21 cellular contexts compared by ENCODE assay signal in the genomic region with DNA sequence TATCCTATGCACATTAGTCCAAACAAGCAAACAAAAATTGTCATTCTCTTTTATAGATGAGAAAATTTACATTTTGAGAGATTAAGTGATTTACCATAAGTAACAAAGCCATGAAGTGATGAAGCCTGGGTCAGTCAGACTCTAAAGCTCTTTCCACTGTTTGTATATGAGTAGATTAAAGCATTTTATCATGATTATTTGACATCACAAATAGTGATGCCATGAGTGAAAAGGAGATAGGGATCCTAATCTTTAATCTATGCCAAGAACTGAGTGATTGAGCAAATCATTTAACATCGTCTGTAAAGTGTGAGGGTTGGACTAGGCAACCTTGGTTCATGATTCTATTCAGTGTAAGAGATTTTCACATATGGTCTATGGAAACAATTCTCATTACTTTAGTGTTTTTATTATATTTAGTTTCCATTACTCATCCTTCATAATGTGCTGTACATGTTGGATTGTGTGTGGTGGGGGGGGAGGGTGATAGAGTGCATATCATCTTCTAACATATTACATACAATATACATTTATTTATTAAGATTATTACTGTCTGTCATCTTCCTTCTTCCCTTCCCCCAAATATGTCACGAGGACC. TPM values are rescaled to one million over a fixed set of nuclear protein-coding genes. Genes with fewer than 3 reads are reported as not detected.
DNase-seq lines count a peak whose midpoint lies in the region; ATAC-seq, FAIRE-seq and TF ChIP-seq lines count a peak whose summit lies in the region.
"Had no signal": no experiment of that assay in that cellular context is flagged by ENCODE, and none has a peak within 500 bp of the region (broad histone marks: within the 10 kb centered on the region; RNA-seq: fewer than 3 reads in every experiment).

No MANE protein-coding gene starts in this region.

- H3K27ac Mint-ChIP-seq in activated CD4-positive, alpha-beta T cell treated with anti-CD3 and anti-CD28 coated beads for 36 hours = no peak overlapping the region
- no peak overlapping the region for H3K27ac Mint-ChIP-seq in activated CD4-positive, alpha-beta T cell treated with anti-CD3 and anti-CD28 coated beads, Interleukin-2, amount 10 ng/mL, durations not matched to agents 24 days and 14 days
- H3K27ac Mint-ChIP-seq in activated CD8-positive, alpha-beta T cell treated with anti-CD3 and anti-CD28 coated beads, Interleukin-2, amount 10 ng/mL, durations not matched to agents 7 days and 5 days = no peak overlapping the region
- no peak overlapping the region for H3K27ac Mint-ChIP-seq in immature natural killer cell
- H3K27ac Mint-ChIP-seq: CD8-positive, alpha-beta memory T cell had no signal

- in situ Hi-C loops in GM12878 (cut with MboI) = no loop called here

- TF ChIP-seq RAD21 in GM12878 (IDR thresholded peaks at IDR 0.05; ENCODE audit: insufficient read depth, low read depth, low read length) = no peak

- H4K20me1 ChIP-seq in GM12878 (ENCODE audit: control insufficient read depth, insufficient read depth) = no peaks in the 10 kb centered on the region

- no peaks in the 10 kb centered on the region for H3K4me1 Mint-ChIP-seq in activated CD4-positive, alpha-beta T cell treated with anti-CD3 and anti-CD28 coated beads for 36 hours
- H3K4me1 Mint-ChIP-seq in activated CD4-positive, alpha-beta T cell treated with anti-CD3 and anti-CD28 coated beads, Interleukin-2, amount 10 ng/mL, durations not matched to agents 24 days and 14 days = no peaks in the 10 kb centered on the region
- H3K4me1 Mint-ChIP-seq in activated CD8-positive, alpha-beta T cell treated with anti-CD3 and anti-CD28 coated beads, Interleukin-2, amount 10 ng/mL, durations not matched to agents 7 days and 5 days (ENCODE audit: low read depth) = no peaks in the 10 kb centered on the region
- H3K4me1 Mint-ChIP-seq in immature natural killer cell = peaks cover 6 to 21% of the 10 kb centered on the region in 2 donors

- H3K9ac ChIP-seq in GM12878 (ENCODE audit: control insufficient read depth, insufficient read depth, low read length) = no peak overlapping the region

- RAD21 ChIA-PET in GM12878 (lab: Charles Lee; ENCODE audit: unreplicated experiment) = interaction anchor here (1.3 to 1.4 kb wide), 2 partner anchors 8 to 14 kb away, joined by 3 to 5 read pairs; no protein-coding TSS in a partner anchor

- POLR2A ChIA-PET in activated CD4-positive, alpha-beta T cell treated with anti-CD3 and anti-CD28 coated beads for 36 hours (lab: Charles Lee) = no interaction called here
- POLR2A ChIA-PET in GM12878 (lab: Charles Lee) = interaction anchor here (1.3 kb wide), 1 partner anchor 49 kb away, joined by 3 read pairs; no protein-coding TSS in a partner anchor
- POLR2A ChIA-PET in activated CD8-positive, alpha-beta T cell treated with anti-CD3 and anti-CD28 coated beads, Interleukin-2, amount 10 ng/mL, durations not matched to agents 7 days and 5 days (lab: Charles Lee) = no interaction called here

- FAIRE-seq in GM12878 (lab: Jason Lieb, UNC) = no peak
- FAIRE-seq: H1 had no signal

- H3K9me3 ChIP-seq in GM12878 (replicated peaks; ENCODE audit: control insufficient read depth, insufficient read depth, low read length) = no peaks in the 10 kb centered on the region; the same call in 2 of the 3 replicates

- H3K36me3 Mint-ChIP-seq in activated CD4-positive, alpha-beta T cell treated with anti-CD3 and anti-CD28 coated beads for 36 hours (ENCODE audit: low read depth) = no peaks in the 10 kb centered on the region
- H3K36me3 Mint-ChIP-seq in activated CD4-positive, alpha-beta T cell treated with anti-CD3 and anti-CD28 coated beads, Interleukin-2, amount 10 ng/mL, durations not matched to agents 24 days and 14 days (ENCODE audit: low read depth) = peaks cover 2% of the 10 kb centered on the region
- no peaks in the 10 kb centered on the region for H3K36me3 Mint-ChIP-seq in activated CD8-positive, alpha-beta T cell treated with anti-CD3 and anti-CD28 coated beads, Interleukin-2, amount 10 ng/mL, durations not matched to agents 7 days and 5 days (ENCODE audit: low read depth)
- H3K36me3 Mint-ChIP-seq in immature natural killer cell = peaks cover 7 to 13% (median 9%) of the 10 kb centered on the region in 3 donors

- SMC1A ChIA-PET in GM12878 (lab: Charles Lee; ENCODE audit: uncharacterized antibody, unreplicated experiment) = interaction anchor here (0.9 to 2.0 kb wide), 10 partner anchors 10 to 49 kb away, joined by 3 to 8 read pairs (median 4); no protein-coding TSS in a partner anchor

- TF ChIP-seq POLR2A in GM12878 (IDR thresholded peaks at IDR 0.05; ENCODE audit: low read depth, low read length) = no peak

- no peak for DNase-seq in activated CD4-positive, alpha-beta T cell treated with anti-CD3 and anti-CD28 coated beads for 36 hours
- no peak for DNase-seq in activated CD4-positive, alpha-beta T cell treated with anti-CD3 and anti-CD28 coated beads, Interleukin-2, amount 10 ng/mL, durations not matched to agents 24 days and 14 days
- no peak for DNase-seq in GM12878 (ENCODE audit: low read depth, low spot score)
- DNase-seq in left lobe of liver (ENCODE audit: low spot score) = no peak
- DNase-seq in activated CD8-positive, alpha-beta T cell treated with anti-CD3 and anti-CD28 coated beads, Interleukin-2, amount 10 ng/mL, durations not matched to agents 7 days and 5 days = no peak
- DNase-seq in Ammon's horn (ENCODE audit: low spot score) = no peak
- DNase-seq in immature natural killer cell = no peak
- DNase-seq: 8988T; AML-193; Calu3; CD8-positive, alpha-beta memory T cell; Kasumi-1; NCI-H1694; NCI-H2081; NCI-H2171; NCI-H526 treated with DMSO at 0.1 percent for 48 hours; RPMI8226; SHP77 had no signal

- WGBS in GM12878 (ENCODE audit: insufficient coverage, insufficient replicate concordance, low lambda C conversion rate, missing lambda C conversion rate) = 98% methylated on average over 2 of the region's 2 CpGs

- no peak overlapping the region for H3K4me3 Mint-ChIP-seq in activated CD4-positive, alpha-beta T cell treated with anti-CD3 and anti-CD28 coated beads for 36 hours
- no peak overlapping the region for H3K4me3 Mint-ChIP-seq in activated CD4-positive, alpha-beta T cell treated with anti-CD3 and anti-CD28 coated beads, Interleukin-2, amount 10 ng/mL, durations not matched to agents 24 days and 14 days
- H3K4me3 Mint-ChIP-seq in activated CD8-positive, alpha-beta T cell treated with anti-CD3 and anti-CD28 coated beads, Interleukin-2, amount 10 ng/mL, durations not matched to agents 7 days and 5 days = no peak overlapping the region
- no peak overlapping the region for H3K4me3 Mint-ChIP-seq in immature natural killer cell
- H3K4me3 Mint-ChIP-seq: CD8-positive, alpha-beta memory T cell had no signal

- TF ChIP-seq EP300 in GM12878 (IDR thresholded peaks at IDR 0.05; ENCODE audit: borderline replicate concordance in 1 of 2, control insufficient read depth in 1 of 2, low read depth in 2 of 2, low read length in 2 of 2) = no peak

- H3K4me1 ChIP-seq in GM12878 (ENCODE audit: control insufficient read depth, insufficient read depth, low read length) = no peaks in the 10 kb centered on the region

- H3K27me3 ChIP-seq in GM12878 (replicated peaks in 1 of 2; ENCODE audit: control insufficient read depth in 2 of 2, insufficient read depth in 2 of 2, low read length in 1 of 2) = no peaks in the 10 kb centered on the region

- CTCF ChIA-PET in activated CD4-positive, alpha-beta T cell treated with anti-CD3 and anti-CD28 coated beads for 36 hours (lab: Charles Lee) = interaction anchor here (1.1 kb wide), 1 partner anchor 52 kb away, joined by 4 read pairs; no protein-coding TSS in a partner anchor
- CTCF ChIA-PET in GM12878 (lab: Yijun Ruan, JAX) = interaction anchor here (1.3 to 2.0 kb wide), 4 partner anchors 9 to 53 kb away, joined by 3 to 8 read pairs (median 6); no protein-coding TSS in a partner anchor
- CTCF ChIA-PET in activated CD8-positive, alpha-beta T cell treated with anti-CD3 and anti-CD28 coated beads, Interleukin-2, amount 10 ng/mL, durations not matched to agents 7 days and 5 days (lab: Charles Lee) = no interaction called here

- H2AFZ ChIP-seq in GM12878 (ENCODE audit: control insufficient read depth, low read depth, low read length) = no peak overlapping the region

- no TSS peak for BruUV-seq in GM12878 (replicated peaks; lab: Mats Ljungman, UMichigan)

- H3K79me2 ChIP-seq in GM12878 (ENCODE audit: control insufficient read depth, insufficient read depth, low read length) = no peaks in the 10 kb centered on the region; the same call in 1 of the 2 replicates

- peak; percentile 12 for ATAC-seq in activated CD4-positive, alpha-beta T cell treated with anti-CD3 and anti-CD28 coated beads for 36 hours
- ATAC-seq in GM12878 (peak; percentile 13; the same call in 2 of the 3 replicates), left lobe of liver (peak; percentile 28), HG03521 (IDR thresholded peaks at IDR 0.05; ENCODE audit: unreplicated experiment) (no peak)
- ATAC-seq in activated CD8-positive, alpha-beta T cell treated with anti-CD3 and anti-CD28 coated beads, Interleukin-2, amount 10 ng/mL, durations not matched to agents 7 days and 5 days = no peak

- H3K27me3 Mint-ChIP-seq in activated CD4-positive, alpha-beta T cell treated with anti-CD3 and anti-CD28 coated beads for 36 hours = peaks cover 33% of the 10 kb centered on the region
- H3K27me3 Mint-ChIP-seq in activated CD4-positive, alpha-beta T cell treated with anti-CD3 and anti-CD28 coated beads, Interleukin-2, amount 10 ng/mL, durations not matched to agents 24 days and 14 days = peaks cover 34% of the 10 kb centered on the region
- peaks cover 27% of the 10 kb centered on the region for H3K27me3 Mint-ChIP-seq in activated CD8-positive, alpha-beta T cell treated with anti-CD3 and anti-CD28 coated beads, Interleukin-2, amount 10 ng/mL, durations not matched to agents 7 days and 5 days (ENCODE audit: low read depth)
- H3K27me3 Mint-ChIP-seq in immature natural killer cell (ENCODE audit: low read depth in 3 of 3) = peaks cover 0 to 3% (median 2%) of the 10 kb centered on the region in 3 donors

- TF ChIP-seq CTCF in GM12878 (IDR thresholded peaks at IDR 0.05 in 2 of 3, conservative IDR thresholded peaks at IDR 0.05 in 1 of 3; ENCODE audit: control insufficient read depth in 2 of 3, extremely low read depth in 1 of 3, insufficient read depth in 1 of 3, low read depth in 3 of 3, low read length in 3 of 3) = no peak

- intact Hi-C loops in activated CD4-positive, alpha-beta T cell treated with anti-CD3 and anti-CD28 coated beads for 36 hours (cut with DNase I, micrococcal nuclease) = no loop called here
- intact Hi-C loops in activated CD4-positive, alpha-beta T cell treated with anti-CD3 and anti-CD28 coated beads, Interleukin-2, amount 10 ng/mL, durations not matched to agents 24 days and 14 days (cut with micrococcal nuclease) = no loop called here
- intact Hi-C loops in GM12878 (cut with micrococcal nuclease; ENCODE audit: unreplicated experiment) = no loop called here

- no peak overlapping the region for H3K4me3 ChIP-seq in GM12878

- H3K9me3 Mint-ChIP-seq in activated CD4-positive, alpha-beta T cell treated with anti-CD3 and anti-CD28 coated beads for 36 hours (ENCODE audit: low read depth) = no peaks in the 10 kb centered on the region
- H3K9me3 Mint-ChIP-seq in activated CD4-positive, alpha-beta T cell treated with anti-CD3 and anti-CD28 coated beads, Interleukin-2, amount 10 ng/mL, durations not matched to agents 24 days and 14 days = peaks cover 7% of the 10 kb centered on the region
- H3K9me3 Mint-ChIP-seq in activated CD8-positive, alpha-beta T cell treated with anti-CD3 and anti-CD28 coated beads, Interleukin-2, amount 10 ng/mL, durations not matched to agents 7 days and 5 days (ENCODE audit: insufficient read depth) = no peaks in the 10 kb centered on the region
- peaks cover 0 to 9% (median 0%) of the 10 kb centered on the region in 6 donors for H3K9me3 Mint-ChIP-seq in immature natural killer cell

- H3K27ac ChIP-seq in GM12878 (ENCODE audit: control insufficient read depth, insufficient read depth) = no peak overlapping the region
- H3K27ac ChIP-seq: C4-2B had no signal

- H3K4me2 ChIP-seq in GM12878 (ENCODE audit: control insufficient read depth, insufficient read depth) = no peak overlapping the region

- no peaks in the 10 kb centered on the region for H3K36me3 ChIP-seq in GM12878 (ENCODE audit: control insufficient read depth in 2 of 2, insufficient read depth in 2 of 2, low read length in 1 of 2)

RNA-seq across cellular contexts. Expression of gene ARHGEF12, which starts 50.7 kb away (rescaled TPM):
- 10 to 100 TPM; 14.3 to 14.5 TPM for total RNA-seq in activated CD4-positive, alpha-beta T cell treated with anti-CD3 and anti-CD28 coated beads for 36 hours
- 20.0 and 20.3 TPM in 2 replicates for total RNA-seq in activated CD4-positive, alpha-beta T cell treated with anti-CD3 and anti-CD28 coated beads, Interleukin-2, amount 10 ng/mL, durations not matched to agents 24 days and 14 days
- 183 and 194 TPM in 2 replicates for total RNA-seq in GM12878 (2013; cell fraction: nucleolus; rRNA removed)
- total RNA-seq in GM12878 (2014; rRNA removed) (24.0 and 28.5 TPM in 2 replicates), GM12878 (2014; rRNA removed; fragmentation: Illumina TruSeq; extraction: Trizol) (39.4 and 39.5 TPM in 2 replicates), GM12878 (2021) (36.5 and 40.8 TPM in 2 replicates), left lobe of liver (68.7 TPM)
- polyA plus RNA-seq in GM12878 (2011; ENCODE audit: low read depth) = 10.0 TPM
- polyA plus RNA-seq in GM12878 (2011; rRNA removed) (23.9 and 28.4 TPM in 2 replicates), GM12878 (2014; fragmentation: Illumina TruSeq; extraction: Trizol) (30.3 and 35.0 TPM in 2 replicates), GM12878 (2014; fragmentation: Nextera tagmentation; extraction: Ambion mirVana) (1 to 10 TPM; 2.7 to 3.6 TPM), GM12878 (2014; rRNA removed) (15.8 and 17.9 TPM in 2 replicates), GM12878 (2016; fragmentation: Nextera tagmentation; extraction: Ambion mirVana) (10 to 100 TPM; 14.8 to 14.9 TPM), immature natural killer cell (10 to 100 TPM in 1 of 3 donors, 1 to 10 TPM in 2; 1.1 to 12.2 (median 6.7) TPM)
- 13.8 and 16.1 TPM in 2 replicates for polyA plus RNA-seq in GM12878 (2011; cell fraction: cytosol; rRNA removed)
- 20.5 and 29.4 TPM in 2 replicates for polyA plus RNA-seq in GM12878 (2011; cell fraction: nucleus; rRNA removed)
- polyA plus RNA-seq in GM12878 (2012) = 10.0 and 11.7 TPM in 2 replicates
- polyA minus RNA-seq in GM12878 (2011; rRNA and poly(A)+ RNA removed) = 74.0 and 93.3 TPM in 2 replicates
- polyA minus RNA-seq in GM12878 (2011; cell fraction: cytosol; rRNA and poly(A)+ RNA removed) = 28.7 and 33.9 TPM in 2 replicates
- polyA minus RNA-seq in GM12878 (2011; cell fraction: nucleus; rRNA and poly(A)+ RNA removed) = 42.0 and 81.6 TPM in 2 replicates
- total RNA-seq in activated CD8-positive, alpha-beta T cell treated with anti-CD3 and anti-CD28 coated beads, Interleukin-2, amount 10 ng/mL, durations not matched to agents 7 days and 5 days = 10 to 100 TPM in 1 of 2 experiments, 1 to 10 TPM in 1; 9.6 to 10.0 TPM

Comparison
In these comparisons a context has a peak if more than half of its experiments do, and no peak if none do; other contexts are left out.
1. ATAC-seq: peak in activated CD4-positive, alpha-beta T cell treated with anti-CD3 and anti-CD28 coated beads for 36 hours (single experiment), GM12878 (single experiment) and left lobe of liver (single experiment); none in HG03521 (single experiment) and activated CD8-positive, alpha-beta T cell treated with anti-CD3 and anti-CD28 coated beads, Interleukin-2, amount 10 ng/mL, durations not matched to agents 7 days and 5 days (single experiment).